Comparison of ENCODE assay signal across 9 cellular contexts in genomic region chr7:150400779-150401423, GRCh38. TPM values are rescaled to one million over a fixed set of nuclear protein-coding genes. Genes with fewer than 3 reads are reported as not detected.
DNase-seq lines count a peak whose midpoint lies in the region; ATAC-seq, FAIRE-seq and TF ChIP-seq lines count a peak whose summit lies in the region.
"Had no signal": no experiment of that assay in that cellular context is flagged by ENCODE, and none has a peak within 500 bp of the region (broad histone marks: within the 10 kb centered on the region; RNA-seq: fewer than 3 reads in every experiment).

No MANE protein-coding gene starts in this region.

- TSS peak; percentile 32 for BruUV-seq in GM12878 (replicated peaks; lab: Mats Ljungman, UMichigan)

- no peak for TF ChIP-seq EP300 in GM12878 (IDR thresholded peaks at IDR 0.05; ENCODE audit: borderline replicate concordance in 1 of 2, control insufficient read depth in 1 of 2, low read depth in 2 of 2, low read length in 2 of 2)

- WGBS in GM12878 (ENCODE audit: insufficient coverage, insufficient replicate concordance, low lambda C conversion rate, missing lambda C conversion rate): 75% methylated on average over 15 of the region's 15 CpGs

- FAIRE-seq in GM12878 (lab: Jason Lieb, UNC): no peak

- no peak for TF ChIP-seq RAD21 in GM12878 (IDR thresholded peaks at IDR 0.05; ENCODE audit: insufficient read depth, low read depth, low read length)

- peak overlapping the region; percentile 27; the same call in 1 of the 2 replicates for H3K27ac ChIP-seq in GM12878 (ENCODE audit: control insufficient read depth, insufficient read depth)
- H3K27ac ChIP-seq: brain microvascular endothelial cell, SJCRH30 had no signal

- no peak overlapping the region for H2AFZ ChIP-seq in GM12878 (ENCODE audit: control insufficient read depth, low read depth, low read length)

- RAD21 ChIA-PET in GM12878 (lab: Charles Lee; ENCODE audit: unreplicated experiment): interaction anchor here (0.6 to 1.9 kb wide), 3 partner anchors 20 to 31 kb away, joined by 3 to 10 read pairs (median 4); no protein-coding TSS in a partner anchor

- no peak for DNase-seq in GM12878 (ENCODE audit: low read depth, low spot score)
- DNase-seq in posterior vena cava (ENCODE audit: low spot score): peak; percentile 74
- no peak for DNase-seq in DMS153 treated with DMSO at 0.1 percent for 48 hours (lab: John Stamatoyannopoulos, UW; ENCODE audit: unreplicated experiment)
- DNase-seq: NCI-H1417, NCI-H69, SJCRH30 had no signal

- CTCF ChIA-PET in GM12878 (lab: Yijun Ruan, JAX): interaction anchor here (1.1 to 11.6 kb wide), 3 partner anchors 18 to 50 kb away, joined by 3 to 72 read pairs (median 3); no protein-coding TSS in a partner anchor

- ATAC-seq in HG02588 (IDR thresholded peaks at IDR 0.05; ENCODE audit: unreplicated experiment): peak; percentile 4
- ATAC-seq in GM12878: peak; percentile 9
- ATAC-seq in HG03139 (IDR thresholded peaks at IDR 0.05; ENCODE audit: unreplicated experiment): no peak

- peaks cover 37% of the 10 kb centered on the region for H3K4me1 ChIP-seq in GM12878 (ENCODE audit: control insufficient read depth, insufficient read depth, low read length)

- TF ChIP-seq POLR2A in GM12878 (IDR thresholded peaks at IDR 0.05; ENCODE audit: low read depth, low read length): no peak

- H4K20me1 ChIP-seq in GM12878 (ENCODE audit: control insufficient read depth, insufficient read depth): no peaks in the 10 kb centered on the region

- TF ChIP-seq CTCF in GM12878 (IDR thresholded peaks at IDR 0.05 in 2 of 3, conservative IDR thresholded peaks at IDR 0.05 in 1 of 3; ENCODE audit: control insufficient read depth in 2 of 3, extremely low read depth in 1 of 3, insufficient read depth in 1 of 3, low read depth in 3 of 3, low read length in 3 of 3): no peak

- no peaks in the 10 kb centered on the region for H3K27me3 ChIP-seq in GM12878 (replicated peaks in 1 of 2; ENCODE audit: control insufficient read depth in 2 of 2, insufficient read depth in 2 of 2, low read length in 1 of 2)
- H3K27me3 ChIP-seq: brain microvascular endothelial cell, SJCRH30 had no signal

- in situ Hi-C loops in GM12878 (cut with MboI): loop anchor here (25.0 kb wide), 1 partner anchor 339 kb away; no protein-coding TSS in a partner anchor

- intact Hi-C loops in GM12878 (cut with micrococcal nuclease; ENCODE audit: unreplicated experiment): loop anchor here (2.0 kb wide), 1 partner anchor 20 kb away; no protein-coding TSS in a partner anchor
- intact Hi-C loops in posterior vena cava (cut with DNase I): no loop called here

- SMC1A ChIA-PET in GM12878 (lab: Charles Lee; ENCODE audit: uncharacterized antibody, unreplicated experiment): interaction anchor here (1.0 to 7.4 kb wide), 6 partner anchors 17 to 45 kb away, joined by 5 to 48 read pairs (median 8); no protein-coding TSS in a partner anchor

- H3K9me3 ChIP-seq in GM12878 (replicated peaks; ENCODE audit: control insufficient read depth, insufficient read depth, low read length): no peaks in the 10 kb centered on the region
- H3K9me3 ChIP-seq: SJCRH30 had no signal

- H3K4me3 ChIP-seq in GM12878: no peak overlapping the region
- H3K4me3 ChIP-seq: SJCRH30 had no signal

- H3K9ac ChIP-seq in GM12878 (ENCODE audit: control insufficient read depth, insufficient read depth, low read length): no peak overlapping the region

- peaks cover 0 to 12% of the 10 kb centered on the region in 2 experiments; a peak in 3 of 4 replicates for H3K36me3 ChIP-seq in GM12878 (ENCODE audit: control insufficient read depth in 2 of 2, insufficient read depth in 2 of 2, low read length in 1 of 2)

- H3K79me2 ChIP-seq in GM12878 (ENCODE audit: control insufficient read depth, insufficient read depth, low read length): peaks cover 2% of the 10 kb centered on the region; the same call in 1 of the 2 replicates

- H3K4me2 ChIP-seq in GM12878 (ENCODE audit: control insufficient read depth, insufficient read depth): peak overlapping the region; percentile 5; the same call in 1 of the 2 replicates

- POLR2A ChIA-PET in GM12878 (lab: Charles Lee): interaction anchor here (1.1 to 2.5 kb wide), 3 partner anchors 10 to 27 kb away, joined by 6 to 12 read pairs (median 7); no protein-coding TSS in a partner anchor

TF ChIP-seq in GM12878, 131 proteins besides CTCF, POLR2A, EP300 and RAD21 (continues in another document):
- TF ChIP-seq SP1 (IDR thresholded peaks at IDR 0.05; ENCODE audit: low read depth, low read length): no peak

RNA-seq across cellular contexts. Expression of gene ZNF775, which starts 21.8 kb away (rescaled TPM):
- total RNA-seq in GM12878 (2013; cell fraction: nucleolus; rRNA removed): 7.9 and 10.6 TPM in 2 replicates
- 7.2 and 11.0 TPM in 2 replicates for total RNA-seq in GM12878 (2014; rRNA removed)
- 2.3 and 2.8 TPM in 2 replicates for total RNA-seq in GM12878 (2014; rRNA removed; fragmentation: Illumina TruSeq; extraction: Trizol)
- 12.1 and 14.3 TPM in 2 replicates for total RNA-seq in GM12878 (2021)
- 1.1 TPM for polyA plus RNA-seq in GM12878 (2011; ENCODE audit: low read depth)
- 1.8 and 3.6 TPM in 2 replicates for polyA plus RNA-seq in GM12878 (2011; rRNA removed)
- polyA plus RNA-seq in GM12878 (2011; cell fraction: cytosol; rRNA removed): 3.6 and 8.5 TPM in 2 replicates
- polyA plus RNA-seq in GM12878 (2011; cell fraction: nucleus; rRNA removed): 9.0 and 11.2 TPM in 2 replicates
- 5.9 and 7.2 TPM in 2 replicates for polyA plus RNA-seq in GM12878 (2012)
- 0.32 and 0.71 TPM in 2 replicates for polyA plus RNA-seq in GM12878 (2014; fragmentation: Illumina TruSeq; extraction: Trizol)
- under 1 TPM; 0.05 to 0.46 TPM for polyA plus RNA-seq in GM12878 (2014; fragmentation: Nextera tagmentation; extraction: Ambion mirVana)
- polyA plus RNA-seq in GM12878 (2014; rRNA removed): 9.7 and 11.8 TPM in 2 replicates
- polyA plus RNA-seq in GM12878 (2016; fragmentation: Nextera tagmentation; extraction: Ambion mirVana): 1 to 10 TPM in 1 of 2 experiments, under 1 TPM in 1; 0.62 to 1.4 TPM
- 1.1 and 3.0 TPM in 2 replicates for polyA minus RNA-seq in GM12878 (2011; rRNA and poly(A)+ RNA removed)
- polyA minus RNA-seq in GM12878 (2011; cell fraction: cytosol; rRNA and poly(A)+ RNA removed): 3.5 and 5.1 TPM in 2 replicates
- polyA minus RNA-seq in GM12878 (2011; cell fraction: nucleus; rRNA and poly(A)+ RNA removed): 2.3 and 4.7 TPM in 2 replicates
- total RNA-seq in posterior vena cava: 1 to 10 TPM; 4.6 to 5.0 TPM

RNA-seq across cellular contexts. Expression of gene REPIN1, which starts 32.3 kb away (rescaled TPM):
- total RNA-seq in GM12878 (2013; cell fraction: nucleolus; rRNA removed): 152 and 192 TPM in 2 replicates
- 111 and 122 TPM in 2 replicates for total RNA-seq in GM12878 (2014; rRNA removed)
- total RNA-seq in GM12878 (2014; rRNA removed; fragmentation: Illumina TruSeq; extraction: Trizol): 32.1 and 38.7 TPM in 2 replicates
- total RNA-seq in GM12878 (2021): 161 and 172 TPM in 2 replicates
- polyA plus RNA-seq in GM12878 (2011; ENCODE audit: low read depth): 43.7 TPM
- 56.3 and 88.0 TPM in 2 replicates for polyA plus RNA-seq in GM12878 (2011; rRNA removed)
- polyA plus RNA-seq in GM12878 (2011; cell fraction: cytosol; rRNA removed): 135 and 158 TPM in 2 replicates
- polyA plus RNA-seq in GM12878 (2011; cell fraction: nucleus; rRNA removed): 309 and 343 TPM in 2 replicates
- polyA plus RNA-seq in GM12878 (2012): 96.5 and 107 TPM in 2 replicates
- polyA plus RNA-seq in GM12878 (2014; fragmentation: Illumina TruSeq; extraction: Trizol): 22.3 and 47.3 TPM in 2 replicates
- 10 to 100 TPM in 1 of 2 experiments, 1 to 10 TPM in 1; 5.1 to 12.6 TPM for polyA plus RNA-seq in GM12878 (2014; fragmentation: Nextera tagmentation; extraction: Ambion mirVana)
- 139 and 159 TPM in 2 replicates for polyA plus RNA-seq in GM12878 (2014; rRNA removed)
- polyA plus RNA-seq in GM12878 (2016; fragmentation: Nextera tagmentation; extraction: Ambion mirVana): 10 to 100 TPM; 66.4 to 87.4 TPM
- 40.9 and 86.3 TPM in 2 replicates for polyA minus RNA-seq in GM12878 (2011; rRNA and poly(A)+ RNA removed)
- polyA minus RNA-seq in GM12878 (2011; cell fraction: cytosol; rRNA and poly(A)+ RNA removed): 35.8 and 41.2 TPM in 2 replicates
- polyA minus RNA-seq in GM12878 (2011; cell fraction: nucleus; rRNA and poly(A)+ RNA removed): 59.8 and 89.9 TPM in 2 replicates
- total RNA-seq in posterior vena cava: 10 to 100 TPM; 48.9 to 50.5 TPM

RNA-seq across cellular contexts. Expression of gene GIMAP8, which starts 49.5 kb away (rescaled TPM):
- 12.9 and 13.9 TPM in 2 replicates for total RNA-seq in GM12878 (2013; cell fraction: nucleolus; rRNA removed)
- total RNA-seq in GM12878 (2014; rRNA removed): 3.7 and 4.5 TPM in 2 replicates
- 5.7 TPM in 2 replicates for total RNA-seq in GM12878 (2014; rRNA removed; fragmentation: Illumina TruSeq; extraction: Trizol)
- 5.7 and 6.2 TPM in 2 replicates for total RNA-seq in GM12878 (2021)
- polyA plus RNA-seq in GM12878 (2011; ENCODE audit: low read depth): 4.4 TPM
- 9.7 and 12.6 TPM in 2 replicates for polyA plus RNA-seq in GM12878 (2011; rRNA removed)
- 4.6 and 5.5 TPM in 2 replicates for polyA plus RNA-seq in GM12878 (2011; cell fraction: cytosol; rRNA removed)
- 14.7 and 18.1 TPM in 2 replicates for polyA plus RNA-seq in GM12878 (2011; cell fraction: nucleus; rRNA removed)
- polyA plus RNA-seq in GM12878 (2012): 5.3 and 7.0 TPM in 2 replicates
- 7.9 and 8.3 TPM in 2 replicates for polyA plus RNA-seq in GM12878 (2014; fragmentation: Illumina TruSeq; extraction: Trizol)
- 1 to 10 TPM in 1 of 2 experiments, under 1 TPM in 1; 0.66 to 2.6 TPM for polyA plus RNA-seq in GM12878 (2014; fragmentation: Nextera tagmentation; extraction: Ambion mirVana)
- polyA plus RNA-seq in GM12878 (2014; rRNA removed): 6.0 and 7.0 TPM in 2 replicates
- polyA plus RNA-seq in GM12878 (2016; fragmentation: Nextera tagmentation; extraction: Ambion mirVana): 1 to 10 TPM; 2.0 to 2.2 TPM
- polyA minus RNA-seq in GM12878 (2011; rRNA and poly(A)+ RNA removed): 7.5 and 8.2 TPM in 2 replicates
- polyA minus RNA-seq in GM12878 (2011; cell fraction: cytosol; rRNA and poly(A)+ RNA removed): 2.6 and 3.2 TPM in 2 replicates
- 5.1 and 6.5 TPM in 2 replicates for polyA minus RNA-seq in GM12878 (2011; cell fraction: nucleus; rRNA and poly(A)+ RNA removed)
- 10 to 100 TPM; 12.9 to 15.4 TPM for total RNA-seq in posterior vena cava
- total RNA-seq: SJCRH30 had no signal

RNA-seq across cellular contexts. Expression of gene RARRES2, which starts 59.5 kb away (rescaled TPM):
- not detected in 2 replicates for total RNA-seq in GM12878 (2013; cell fraction: nucleolus; rRNA removed)
- 0.23 and 0.33 TPM in 2 replicates for total RNA-seq in GM12878 (2014; rRNA removed)
- total RNA-seq in GM12878 (2014; rRNA removed; fragmentation: Illumina TruSeq; extraction: Trizol): not detected in 2 replicates
- 0.96 and 2.2 TPM in 2 replicates for total RNA-seq in GM12878 (2021)
- polyA plus RNA-seq in GM12878 (2011; ENCODE audit: low read depth): 1.8 TPM
- polyA plus RNA-seq in GM12878 (2011; rRNA removed): not detected in 2 replicates
- not detected in 2 replicates for polyA plus RNA-seq in GM12878 (2011; cell fraction: cytosol; rRNA removed)
- not detected in 2 replicates for polyA plus RNA-seq in GM12878 (2011; cell fraction: nucleus; rRNA removed)
- polyA plus RNA-seq in GM12878 (2012): 1.9 and 2.2 TPM in 2 replicates
- 0.29 TPM in 1 of 2 replicates, not detected in the other for polyA plus RNA-seq in GM12878 (2014; fragmentation: Illumina TruSeq; extraction: Trizol)
- under 1 TPM in 1 of 2 experiments, not detected in 1; 0.13 TPM for polyA plus RNA-seq in GM12878 (2014; fragmentation: Nextera tagmentation; extraction: Ambion mirVana)
- 0.18 and 0.41 TPM in 2 replicates for polyA plus RNA-seq in GM12878 (2014; rRNA removed)
- polyA plus RNA-seq in GM12878 (2016; fragmentation: Nextera tagmentation; extraction: Ambion mirVana): under 1 TPM; 0.40 to 1.00 TPM
- not detected in 2 replicates for polyA minus RNA-seq in GM12878 (2011; rRNA and poly(A)+ RNA removed)
- not detected in 2 replicates for polyA minus RNA-seq in GM12878 (2011; cell fraction: cytosol; rRNA and poly(A)+ RNA removed)
- polyA minus RNA-seq in GM12878 (2011; cell fraction: nucleus; rRNA and poly(A)+ RNA removed): not detected in 2 replicates
- total RNA-seq in posterior vena cava: 100 to 1,000 TPM; 123 to 153 TPM
